ENCODE assay signal across 8 cellular contexts in the genomic region with DNA sequence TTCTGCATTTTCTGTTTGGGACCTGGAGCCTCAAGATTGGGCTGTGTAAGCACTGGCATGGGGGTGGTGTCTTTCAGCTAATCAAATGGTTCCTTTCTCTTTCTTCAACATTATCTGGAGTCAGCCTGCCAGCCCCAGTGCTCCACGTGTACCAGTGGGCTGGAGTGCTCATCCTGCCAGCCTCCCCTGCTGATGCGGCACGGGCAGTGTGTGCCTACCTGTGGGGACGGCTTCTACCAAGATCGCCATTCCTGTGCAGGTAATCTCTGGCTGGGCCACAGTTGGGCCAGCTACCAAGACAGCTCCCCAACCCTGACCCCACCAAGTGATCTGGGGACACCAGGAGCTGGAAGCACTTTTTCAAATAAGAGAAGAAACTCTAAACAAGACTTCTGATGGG.
"Had no signal": no experiment of that assay in that cellular context is flagged by ENCODE, and none has a peak within 500 bp of the region (broad histone marks: within the 10 kb centered on the region; RNA-seq: fewer than 3 reads in every experiment).

No MANE protein-coding gene starts in this region.

- H3K9me3 ChIP-seq: HAP-1 had no signal

- H3K9me3 Mint-ChIP-seq: GM23338, HFFc6 had no signal

- H3K36me3 ChIP-seq: HAP-1 had no signal

- H2AFZ ChIP-seq: GM23248, GM23338 had no signal

- H3K4me3 ChIP-seq: GM23248, GM23338, HAP-1 had no signal

- H3K27ac ChIP-seq: GM23248 had no signal

- H3K4me3 Mint-ChIP-seq: GM23338, HFFc6 had no signal

- H3K4me2 ChIP-seq: GM23338 had no signal

- DNase-seq: GM23248, GOT3, H7, HCEC 1CT, HFFc6 had no signal

- H3K27ac Mint-ChIP-seq: GM23338, HFFc6 had no signal

- H3K4me1 ChIP-seq: HAP-1 had no signal

- ATAC-seq: GM23338, HCT116 had no signal

- H3K9ac ChIP-seq: GM23248 had no signal
